Comparison of ENCODE assay signal across 11 cellular contexts in the genomic region with DNA sequence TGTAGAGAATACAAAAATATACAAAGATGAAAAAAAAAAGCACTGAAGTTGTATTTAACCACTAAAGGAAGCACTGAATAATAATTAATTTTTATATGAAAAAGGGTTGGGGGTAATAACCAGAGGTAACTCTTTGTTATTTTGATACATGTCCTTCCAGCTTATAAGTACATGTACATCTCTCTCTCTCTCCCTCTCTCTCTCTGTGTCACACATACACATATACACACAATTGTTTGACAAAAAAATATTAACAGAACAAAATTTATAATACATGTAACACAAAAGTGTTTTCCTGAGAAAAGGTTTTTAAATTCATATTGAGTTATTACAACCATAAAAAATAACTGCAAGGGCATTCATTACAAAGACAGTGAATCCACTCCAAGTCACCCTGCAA. TPM values are rescaled to one million over a fixed set of nuclear protein-coding genes. Genes with fewer than 3 reads are reported as not detected.
DNase-seq lines count a peak whose midpoint lies in the region; ATAC-seq and TF ChIP-seq lines count a peak whose summit lies in the region.
"Had no signal": no experiment of that assay in that cellular context is flagged by ENCODE, and none has a peak within 500 bp of the region (broad histone marks: within the 10 kb centered on the region; RNA-seq: fewer than 3 reads in every experiment).

No MANE protein-coding gene starts in this region.

- H3K4me1 ChIP-seq in A673 (ENCODE audit: insufficient read depth, low read length, poor library complexity, severe bottlenecking) (peaks cover 24% of the 10 kb centered on the region), mammary epithelial cell (ENCODE audit: insufficient read depth, low read length) (peaks cover 9% of the 10 kb centered on the region)
- H3K4me1 ChIP-seq in naive thymus-derived CD4-positive, alpha-beta T cell (ENCODE audit: control insufficient read depth in 2 of 2, insufficient read depth in 2 of 2, low read length in 2 of 2): peaks cover 42 to 44% of the 10 kb centered on the region in 2 donors

- no peaks in the 10 kb centered on the region for H4K20me1 ChIP-seq in mammary epithelial cell (ENCODE audit: insufficient read depth, low read length)

- H3K27ac Mint-ChIP-seq in activated T-helper 17 cell treated with anti-CD3 and anti-CD28 coated beads, Interleukin-2, amount 50 U/mL, for 72 hours: peak overlapping the region; percentile 97
- H3K27ac Mint-ChIP-seq in naive thymus-derived CD4-positive, alpha-beta T cell: peak overlapping the region; percentile 90 to 99 (median 97)

- DNase-seq in A673 (ENCODE audit: low spot score) (no peak), GM12865 (ENCODE audit: low read depth) (no peak), mammary epithelial cell (no peak), HCEC 1CT (no peak), GDM1 (lab: John Stamatoyannopoulos, UW) (no peak), globus pallidus (ENCODE audit: low spot score) (no peak)
- no peak for DNase-seq in naive thymus-derived CD4-positive, alpha-beta T cell
- DNase-seq: glutamatergic neuron; stimulated activated CD4-positive, alpha-beta T cell treated with anti-CD3 and anti-CD28 coated beads, Interleukin-2, amount 100 ng/mL, for 48 hours; thyroid gland had no signal

- CTCF ChIA-PET in A673 (lab: Charles Lee): no interaction called here
- CTCF ChIA-PET in naive thymus-derived CD4-positive, alpha-beta T cell (lab: Charles Lee): interaction anchor here (0.8 to 21.2 kb wide), 7 partner anchors 10 to 130 kb away, joined by 3 to 223 read pairs (median 12); no protein-coding TSS in a partner anchor
- CTCF ChIA-PET in mammary epithelial cell (lab: Charles Lee; ENCODE audit: low non-redundant PET): no interaction called here

- no peak overlapping the region for H3K4me2 ChIP-seq in mammary epithelial cell (ENCODE audit: insufficient read depth, low read depth, low read length)

- POLR2A ChIA-PET in A673 (lab: Charles Lee; ENCODE audit: low non-redundant PET): no interaction called here
- POLR2A ChIA-PET in naive thymus-derived CD4-positive, alpha-beta T cell (lab: Charles Lee): interaction anchor here (0.9 to 22.6 kb wide), 10 partner anchors 6 to 575 kb away, joined by 3 to 277 read pairs (median 6); partner anchors contain the start of genes ATF2 and WIPF1

- no peaks in the 10 kb centered on the region for H3K79me2 ChIP-seq in mammary epithelial cell (ENCODE audit: insufficient read depth, low read length)

- H3K36me3 ChIP-seq in A673 (ENCODE audit: insufficient read depth, low read length, poor library complexity, severe bottlenecking) (no peaks in the 10 kb centered on the region), mammary epithelial cell (ENCODE audit: insufficient read depth, low read length) (no peaks in the 10 kb centered on the region)
- H3K36me3 ChIP-seq in naive thymus-derived CD4-positive, alpha-beta T cell (ENCODE audit: control insufficient read depth in 2 of 3, insufficient read depth in 3 of 3, low read length in 3 of 3): peaks cover 0 to 16% (median 6%) of the 10 kb centered on the region in 3 experiments
- H3K36me3 ChIP-seq: thyroid gland had no signal

- no peak for TF ChIP-seq CTCF in A673 (conservative IDR thresholded peaks at IDR 0.05; ENCODE audit: low read depth, low read length)
- no peak for TF ChIP-seq CTCF in GM12865 (IDR thresholded peaks at IDR 0.05; ENCODE audit: insufficient read depth, low read depth, low read length, missing control alignments)
- TF ChIP-seq CTCF in mammary epithelial cell (conservative IDR thresholded peaks at IDR 0.05 in 1 of 2, IDR thresholded peaks at IDR 0.05 in 1 of 2; ENCODE audit: extremely low read depth in 1 of 2, insufficient read depth in 1 of 2, low read depth in 1 of 2, low read length in 2 of 2): no peak

- no peak overlapping the region for H3K9ac ChIP-seq in mammary epithelial cell (ENCODE audit: insufficient read depth, low read length)

- no peaks in the 10 kb centered on the region for H3K9me3 Mint-ChIP-seq in activated T-helper 17 cell treated with anti-CD3 and anti-CD28 coated beads, Interleukin-2, amount 50 U/mL, for 72 hours
- H3K9me3 Mint-ChIP-seq in naive thymus-derived CD4-positive, alpha-beta T cell: peaks cover 0 to 5% (median 0%) of the 10 kb centered on the region in 11 donors

- H3K36me3 Mint-ChIP-seq in activated T-helper 17 cell treated with anti-CD3 and anti-CD28 coated beads, Interleukin-2, amount 50 U/mL, for 72 hours (ENCODE audit: low read depth): peaks cover 90% of the 10 kb centered on the region
- peaks cover 0 to 71% (median 40%) of the 10 kb centered on the region in 5 donors for H3K36me3 Mint-ChIP-seq in naive thymus-derived CD4-positive, alpha-beta T cell

- dilution Hi-C loops in mammary epithelial cell (cut with HindIII; ENCODE audit: low sequenced_read_pairs): no loop called here

- H3K9me3 ChIP-seq in A673 (ENCODE audit: low read depth, low read length, poor library complexity, severe bottlenecking): no peaks in the 10 kb centered on the region
- H3K9me3 ChIP-seq in naive thymus-derived CD4-positive, alpha-beta T cell (ENCODE audit: control insufficient read depth in 2 of 3, low read length in 3 of 3): no peaks in the 10 kb centered on the region
- H3K9me3 ChIP-seq in mammary epithelial cell (replicated peaks; ENCODE audit: insufficient read depth, low read length): no peaks in the 10 kb centered on the region
- H3K9me3 ChIP-seq: thyroid gland had no signal

- peak overlapping the region; percentile 57 for H3K27ac ChIP-seq in A673 (ENCODE audit: low read depth, low read length, poor library complexity, severe bottlenecking)
- peak overlapping the region; percentile 90 for H3K27ac ChIP-seq in naive thymus-derived CD4-positive, alpha-beta T cell (ENCODE audit: low read depth, low read length)
- H3K27ac ChIP-seq in mammary epithelial cell (ENCODE audit: insufficient read depth, low read depth, low read length): no peak overlapping the region
- H3K27ac ChIP-seq: thyroid gland had no signal

- in situ Hi-C loops in mammary epithelial cell (cut with MboI; ENCODE audit: low sequenced_read_pairs in 2 of 2): no loop called here

- BruUV-seq in A673 (replicated peaks; lab: Mats Ljungman, UMichigan): no TSS peak
- BruUV-seq in mammary epithelial cell (replicated peaks; lab: Mats Ljungman, UMichigan): no TSS peak

- no peaks in the 10 kb centered on the region for H3K27me3 ChIP-seq in A673 (replicated peaks; ENCODE audit: insufficient read depth, low read depth, low read length, poor library complexity)
- no peaks in the 10 kb centered on the region for H3K27me3 ChIP-seq in naive thymus-derived CD4-positive, alpha-beta T cell (ENCODE audit: control insufficient read depth in 2 of 2, insufficient read depth in 2 of 2, low read length in 2 of 2)
- no peaks in the 10 kb centered on the region for H3K27me3 ChIP-seq in mammary epithelial cell (ENCODE audit: insufficient read depth, low read length)
- H3K27me3 ChIP-seq: thyroid gland had no signal

- peaks cover 43% of the 10 kb centered on the region for H3K4me1 Mint-ChIP-seq in activated T-helper 17 cell treated with anti-CD3 and anti-CD28 coated beads, Interleukin-2, amount 50 U/mL, for 72 hours
- peaks cover 48 to 69% (median 59%) of the 10 kb centered on the region in 7 donors for H3K4me1 Mint-ChIP-seq in naive thymus-derived CD4-positive, alpha-beta T cell

- no peak for ATAC-seq in activated T-helper 17 cell treated with anti-CD3 and anti-CD28 coated beads, Interleukin-2, amount 50 U/mL, for 72 hours (replicated peaks)
- no peak for ATAC-seq in naive thymus-derived CD4-positive, alpha-beta T cell

- no peak overlapping the region for H2AFZ ChIP-seq in mammary epithelial cell (ENCODE audit: low read depth, low read length)

- H3K27me3 Mint-ChIP-seq in activated T-helper 17 cell treated with anti-CD3 and anti-CD28 coated beads, Interleukin-2, amount 50 U/mL, for 72 hours: no peaks in the 10 kb centered on the region
- no peaks in the 10 kb centered on the region for H3K27me3 Mint-ChIP-seq in naive thymus-derived CD4-positive, alpha-beta T cell

- intact Hi-C loops in A673 (cut with micrococcal nuclease; ENCODE audit: unreplicated experiment) (no loop called here), mammary epithelial cell (cut with micrococcal nuclease) (no loop called here)
- intact Hi-C loops in naive thymus-derived CD4-positive, alpha-beta T cell (cut with micrococcal nuclease): loop anchor here (1.0 to 10.0 kb wide), 12 partner anchors 10 to 628 kb away; partner anchors contain the start of genes ATF2 (in 1 of the 2), GPR155 (in 1 of the 2) and SP3 (in 1 of the 2)

- peak overlapping the region; percentile 3 for H3K4me3 ChIP-seq in A673 (ENCODE audit: low read depth, low read length, poor library complexity, severe bottlenecking)
- peak overlapping the region; percentile 73 for H3K4me3 ChIP-seq in GM12865 (ENCODE audit: low read depth, low read length)
- peak overlapping the region; percentile 59 for H3K4me3 ChIP-seq in naive thymus-derived CD4-positive, alpha-beta T cell (ENCODE audit: low read length)
- H3K4me3 ChIP-seq in mammary epithelial cell (replicated peaks in 1 of 3; ENCODE audit: insufficient read depth in 1 of 3, low read depth in 2 of 3, low read length in 3 of 3): no peak overlapping the region
- H3K4me3 ChIP-seq: thyroid gland had no signal

- H3K4me3 Mint-ChIP-seq in activated T-helper 17 cell treated with anti-CD3 and anti-CD28 coated beads, Interleukin-2, amount 50 U/mL, for 72 hours: peak overlapping the region; percentile 91
- peak overlapping the region; percentile 87 to 100 (median 92) for H3K4me3 Mint-ChIP-seq in naive thymus-derived CD4-positive, alpha-beta T cell

RNA-seq across cellular contexts. Expression of gene WIPF1, which starts 4.6 kb away (rescaled TPM):
- total RNA-seq in A673 (2021) (1.1 and 1.7 TPM in 2 replicates), mammary epithelial cell (1 to 10 TPM in 1 of 2 donors, not detected in 1; 1.0 TPM)
- 100 to 1,000 TPM; 180 to 334 TPM for total RNA-seq in activated T-helper 17 cell treated with anti-CD3 and anti-CD28 coated beads, Interleukin-2, amount 50 U/mL, for 72 hours
- total RNA-seq in naive thymus-derived CD4-positive, alpha-beta T cell: 100 to 1,000 TPM; 272 to 514 (median 397) TPM
- 100 to 1,000 TPM in 1 of 2 donors, 10 to 100 TPM in 1; 92.3 to 103 TPM for polyA plus RNA-seq in naive thymus-derived CD4-positive, alpha-beta T cell
- 0.08 TPM for polyA plus RNA-seq in mammary epithelial cell
- polyA minus RNA-seq in mammary epithelial cell: not detected

Comparison
In these comparisons a context has a peak if more than half of its experiments do, and no peak if none do; other contexts are left out.
1. H3K4me3 ChIP-seq: peak in A673 (single experiment), GM12865 (single experiment) and naive thymus-derived CD4-positive, alpha-beta T cell (single experiment); none in mammary epithelial cell (0 of 3).
2. RNA of gene WIPF1, which starts 4.6 kb away (total RNA-seq): 272 to 514 TPM in naive thymus-derived CD4-positive, alpha-beta T cell and 180 to 334 TPM in activated T-helper 17 cell treated with anti-CD3 and anti-CD28 coated beads, Interleukin-2, amount 50 U/mL, for 72 hours; 1.1 to 1.7 TPM in A673 and 1.0 TPM in mammary epithelial cell; every median in the first group is over 10 times any median in the second.
3. intact Hi-C loops: an anchor here in naive thymus-derived CD4-positive, alpha-beta T cell (1.0 to 10.0 kb wide); none called in A673 and mammary epithelial cell.